In genomic region chr9:38131729-38132128, GRCh38 we compare ENCODE assay signal across 31 cellular contexts.
"Had no signal": no experiment of that assay in that cellular context is flagged by ENCODE, and none has a peak within 500 bp of the region (broad histone marks: within the 10 kb centered on the region; RNA-seq: fewer than 3 reads in every experiment).

No MANE protein-coding gene starts in this region.

- DNase-seq: activated B cell treated with CpG ODN at 0.5 μM for 24 hours; activated CD4-positive, alpha-beta memory T cell treated with anti-CD3 and anti-CD28 coated beads for 36 hours; activated CD4-positive, alpha-beta T cell treated with anti-CD3 and anti-CD28 coated beads for 4 hours; activated CD4-positive, alpha-beta T cell treated with anti-CD3 and anti-CD28 coated beads, Interleukin-2, amount 10 ng/mL, durations not matched to agents 24 days and 14 days; activated CD4-positive, alpha-beta T cell treated with anti-CD3 and anti-CD28 coated beads, Interleukin-2, amount 50 U/mL, for 1 hour; activated CD4-positive, alpha-beta T cell treated with anti-CD3 and anti-CD28 coated beads, Interleukin-2, amount 50 U/mL, for 4 hours; activated CD4-positive, CD25-positive, alpha-beta regulatory T cell treated with anti-CD3 and anti-CD28 coated beads, Interleukin-2, amount 50 U/mL, for 72 hours; activated CD8-positive, alpha-beta memory T cell treated with anti-CD3 and anti-CD28 coated beads, Interleukin-2, amount 50 U/mL, for 4 hours; activated CD8-positive, alpha-beta T cell treated with anti-CD3 and anti-CD28 coated beads for 36 hours; activated effector memory CD4-positive, alpha-beta T cell treated with anti-CD3 and anti-CD28 coated beads, Interleukin-2, amount 50 U/mL, for 16 hours; activated gamma-delta T cell treated with Interleukin-2 at 50 U/mL for 16 hours; activated naive CD4-positive, alpha-beta T cell; activated naive CD4-positive, alpha-beta T cell treated with anti-CD3 and anti-CD28 coated beads for 36 hours; activated naive CD4-positive, alpha-beta T cell treated with anti-CD3 and anti-CD28 coated beads, Interleukin-2, amount 50 U/mL, for 16 hours; activated naive CD8-positive, alpha-beta T cell treated with anti-CD3 and anti-CD28 coated beads for 36 hours; activated T-cell treated with anti-CD3 and anti-CD28 coated beads for 4 hours; activated T-cell treated with anti-CD3 and anti-CD28 coated beads, Interleukin-2, amount 50 U/mL, for 1 hour; activated T-cell treated with anti-CD3 and anti-CD28 coated beads, Interleukin-2, amount 50 U/mL, for 4 hours; activated T-cell treated with anti-CD3 and anti-CD28 coated beads, Interleukin-2, amount 50 U/mL, for 72 hours; adrenal gland; amniotic stem cell; aorta; body of pancreas; brain microvascular endothelial cell; central memory CD4-positive, alpha-beta T cell; T-helper 2 cell; T-helper 9 cell had no signal

- H3K4me1 ChIP-seq: adrenal gland, breast epithelium had no signal

- H3K4me3 ChIP-seq: adrenal gland, body of pancreas, breast epithelium had no signal

- ATAC-seq: activated CD8-positive, alpha-beta T cell treated with anti-CD3 and anti-CD28 coated beads for 36 hours; activated naive CD4-positive, alpha-beta T cell treated with anti-CD3 and anti-CD28 coated beads, Interleukin-2, amount 50 U/mL, for 72 hours; activated T-cell treated with anti-CD3 and anti-CD28 coated beads, Interleukin-2, amount 50 U/mL, for 4 hours; activated T-cell treated with anti-CD3 and anti-CD28 coated beads, Interleukin-2, amount 50 U/mL, for 72 hours; activated T-helper 17 cell treated with anti-CD3 and anti-CD28 coated beads, Interleukin-2, amount 50 U/mL, for 72 hours; body of pancreas had no signal

- H3K36me3 ChIP-seq: adrenal gland, brain microvascular endothelial cell, breast epithelium had no signal

- H3K9me3 ChIP-seq: adrenal gland, body of pancreas, breast epithelium had no signal

- H3K27me3 ChIP-seq: adrenal gland, body of pancreas, breast epithelium had no signal

- H3K27ac ChIP-seq: adrenal gland, body of pancreas, brain microvascular endothelial cell, breast epithelium, VCaP had no signal
